25 cellular contexts compared by ENCODE assay signal in genomic region chr1:232291258-232291657, GRCh38.
DNase-seq lines count a peak whose midpoint lies in the region; ATAC-seq and TF ChIP-seq lines count a peak whose summit lies in the region.
"Had no signal": no experiment of that assay in that cellular context is flagged by ENCODE, and none has a peak within 500 bp of the region (broad histone marks: within the 10 kb centered on the region; RNA-seq: fewer than 3 reads in every experiment).

No MANE protein-coding gene starts in this region.

- H2BK5ac ChIP-seq in H9 (ENCODE audit: insufficient read length, low read length), result no peak overlapping the region

- H2BK15ac ChIP-seq in H9 (ENCODE audit: low read depth, low read length), result no peak overlapping the region

- no peak overlapping the region for H3K18ac ChIP-seq in H9 (ENCODE audit: insufficient read length, low read depth, low read length)

- H4K8ac ChIP-seq in H9 (replicated peaks; ENCODE audit: insufficient read length, low read depth, low read length), result no peak overlapping the region

- H4K20me1 ChIP-seq in H9 (ENCODE audit: control insufficient read depth, insufficient read depth, insufficient read length), result no peaks in the 10 kb centered on the region

- H3K23ac ChIP-seq in H9 (ENCODE audit: insufficient read length, low read depth, low read length), result no peak overlapping the region

- no peak overlapping the region for H4K91ac ChIP-seq in H9 (ENCODE audit: insufficient read length, low read depth, low read length)

- no peak overlapping the region for H2AK5ac ChIP-seq in H9 (ENCODE audit: insufficient read length, low read length)

- no peak overlapping the region for H3K4me3 Mint-ChIP-seq in H9
- H3K4me3 Mint-ChIP-seq: activated naive CD8-positive, alpha-beta T cell treated with anti-CD3 and anti-CD28 coated beads, Interleukin-2, amount 10 ng/mL, durations not matched to agents 7 days and 5 days; CD4-positive, alpha-beta T cell; nephron progenitor cell; stimulated activated naive B cell treated with anti-CD40 and anti-IgM and Interleukin-4, amounts not matched to agents 10 μg/mL and 1 μg/mL and 100 μg/mL, for 72 hours had no signal

- no peak overlapping the region for H3K9ac ChIP-seq in H9 (ENCODE audit: extremely low read depth, insufficient read length, low read length)
- H3K9ac ChIP-seq: KMS-11 had no signal

- peaks cover 2% of the 10 kb centered on the region; the same call in 1 of the 2 replicates for H3K27me3 Mint-ChIP-seq in H9 (ENCODE audit: low read depth)
- H3K27me3 Mint-ChIP-seq: stimulated activated naive B cell treated with anti-CD40 and anti-IgM and Interleukin-4, amounts not matched to agents 10 μg/mL and 1 μg/mL and 100 μg/mL, for 72 hours had no signal

- intact Hi-C loops in Right ventricle myocardium inferior (cut with DNase I) (no loop called here), cardiac septum (cut with DNase I) (no loop called here), Right ventricle myocardium superior (cut with DNase I) (no loop called here)

- H3K4ac ChIP-seq in H9 (ENCODE audit: low read depth, low read length), result no peak overlapping the region

- no peak overlapping the region for H2BK20ac ChIP-seq in H9 (ENCODE audit: low read depth, low read length, poor library complexity, severe bottlenecking)

- no peaks in the 10 kb centered on the region for H3K9me3 ChIP-seq in H9 (ENCODE audit: control insufficient read depth, low read depth, low read length)
- H3K9me3 ChIP-seq: pancreas had no signal

- H3K36me3 Mint-ChIP-seq in H9 (ENCODE audit: insufficient read depth in 1 of 3, low read depth in 3 of 3), result no peaks in the 10 kb centered on the region
- H3K36me3 Mint-ChIP-seq: activated naive CD8-positive, alpha-beta T cell treated with anti-CD3 and anti-CD28 coated beads, Interleukin-2, amount 10 ng/mL, durations not matched to agents 7 days and 5 days; stimulated activated naive B cell treated with anti-CD40 and anti-IgM and Interleukin-4, amounts not matched to agents 10 μg/mL and 1 μg/mL and 100 μg/mL, for 72 hours had no signal

- no peak overlapping the region for H2BK12ac ChIP-seq in H9 (ENCODE audit: insufficient read length, low read depth, low read length)

- H3K79me1 ChIP-seq in H9 (ENCODE audit: insufficient read depth, low read depth, low read length, poor library complexity, severe bottlenecking), result no peaks in the 10 kb centered on the region

- DNase-seq in Right ventricle myocardium inferior (ENCODE audit: missing footprints) (no peak), cardiac septum (ENCODE audit: low spot score) (no peak), Right ventricle myocardium superior (peak; percentile 49), mucosa of gallbladder (ENCODE audit: low spot score) (peak; percentile 16), H9 (no peak), amniotic stem cell (lab: John Stamatoyannopoulos, UW) (no peak), brain microvascular endothelial cell (no peak)
- DNase-seq: 8988T; activated CD4-positive, alpha-beta T cell treated with anti-CD3 and anti-CD28 coated beads for 48 hours; activated CD8-positive, alpha-beta memory T cell treated with anti-CD3 and anti-CD28 coated beads for 24 hours; activated gamma-delta T cell; activated naive CD8-positive, alpha-beta T cell treated with anti-CD3 and anti-CD28 coated beads, Interleukin-2, amount 10 ng/mL, durations not matched to agents 7 days and 5 days; AML-193; CD4-positive, alpha-beta T cell; foreskin melanocyte; HCEC 1CT; NCI-H1436; nephron progenitor cell; pancreas; retina; SHP77 treated with DMSO at 0.1 percent for 48 hours; stimulated activated naive B cell treated with anti-CD40 and anti-IgM and Interleukin-4, amounts not matched to agents 10 μg/mL and 1 μg/mL and 100 μg/mL, for 72 hours had no signal

- H4K5ac ChIP-seq in H9 (ENCODE audit: insufficient read length, low read depth, low read length), result no peak overlapping the region

- no peak overlapping the region for H3K4me2 ChIP-seq in H9 (ENCODE audit: insufficient read depth, insufficient read length, low read length)
- H3K4me2 ChIP-seq: hepatocyte, KMS-11 had no signal

- in situ Hi-C loops in brain microvascular endothelial cell (cut with HindIII; ENCODE audit: low pct_ligation_motif_present, low sequenced_read_pairs), result no loop called here

- H3K79me2 ChIP-seq in H9 (ENCODE audit: insufficient read depth, low read length), result no peaks in the 10 kb centered on the region
- H3K79me2 ChIP-seq: hepatocyte had no signal

- no peaks in the 10 kb centered on the region for H3K36me3 ChIP-seq in brain microvascular endothelial cell (replicated peaks)
- H3K36me3 ChIP-seq: pancreas had no signal

- H3K27me3 ChIP-seq in H9 (ENCODE audit: insufficient read depth, low read length), result no peaks in the 10 kb centered on the region
- H3K27me3 ChIP-seq in brain microvascular endothelial cell (replicated peaks), result no peaks in the 10 kb centered on the region
- H3K27me3 ChIP-seq: hepatocyte, pancreas had no signal

- no peak overlapping the region for H3K4me3 ChIP-seq in brain microvascular endothelial cell (ENCODE audit: low read depth, low read length)
- H3K4me3 ChIP-seq: hepatocyte, pancreas had no signal

- no peaks in the 10 kb centered on the region for H3K23me2 ChIP-seq in H9 (ENCODE audit: insufficient read length, low read depth, low read length, poor library complexity, severe bottlenecking)

- no peak overlapping the region for H3K14ac ChIP-seq in H9 (ENCODE audit: insufficient read depth, low read length)

- WGBS in H9 (ENCODE audit: extremely low coverage, insufficient read length, low lambda C conversion rate), result no CpG with 5 or more reads among the region's 4 CpGs

- H2BK120ac ChIP-seq in H9 (ENCODE audit: low read depth, low read length, poor library complexity, severe bottlenecking), result no peak overlapping the region

- no peak overlapping the region for H3T11ph ChIP-seq in H9 (ENCODE audit: low read length)

- no peak overlapping the region for H3K27ac ChIP-seq in H9 (ENCODE audit: insufficient read length, low read depth, low read length)
- no peak overlapping the region for H3K27ac ChIP-seq in brain microvascular endothelial cell
- H3K27ac ChIP-seq: hepatocyte, KMS-11, pancreas had no signal

- no peak overlapping the region for H3K56ac ChIP-seq in H9 (ENCODE audit: insufficient read length, low read depth, low read length)

- H3K4me1 ChIP-seq in H9 (ENCODE audit: insufficient read depth, low read length), result no peaks in the 10 kb centered on the region
- H3K4me1 ChIP-seq: pancreas had no signal

- TF ChIP-seq CTCF in H9 (conservative IDR thresholded peaks at IDR 0.05) (no peak), brain microvascular endothelial cell (IDR thresholded peaks at IDR 0.05; ENCODE audit: low read depth, low read length, missing control alignments) (no peak)

- H3K9me3 Mint-ChIP-seq in H9, result no peaks in the 10 kb centered on the region
- H3K9me3 Mint-ChIP-seq: CD4-positive, alpha-beta T cell; nephron progenitor cell; stimulated activated naive B cell treated with anti-CD40 and anti-IgM and Interleukin-4, amounts not matched to agents 10 μg/mL and 1 μg/mL and 100 μg/mL, for 72 hours had no signal

- H3K27ac Mint-ChIP-seq in H9, result no peak overlapping the region
- H3K27ac Mint-ChIP-seq: activated naive CD8-positive, alpha-beta T cell treated with anti-CD3 and anti-CD28 coated beads, Interleukin-2, amount 10 ng/mL, durations not matched to agents 7 days and 5 days; CD4-positive, alpha-beta T cell; nephron progenitor cell; stimulated activated naive B cell treated with anti-CD40 and anti-IgM and Interleukin-4, amounts not matched to agents 10 μg/mL and 1 μg/mL and 100 μg/mL, for 72 hours had no signal

- ATAC-seq in Right ventricle myocardium inferior, result peak; percentile 84
- peak; percentile 71 for ATAC-seq in Right ventricle myocardium superior (ENCODE audit: poor library complexity)
- no peak for ATAC-seq in GM21576 (IDR thresholded peaks at IDR 0.05; ENCODE audit: unreplicated experiment)
- ATAC-seq: stimulated activated naive B cell treated with anti-CD40 and anti-IgM and Interleukin-4, amounts not matched to agents 10 μg/mL and 1 μg/mL and 100 μg/mL, for 72 hours had no signal

- H3K4me1 Mint-ChIP-seq in H9, result 0 out of 4 replicates have a peak, but pooled peaks cover 0 to 4% of the 10 kb centered on the region in 2 experiments
- H3K4me1 Mint-ChIP-seq: stimulated activated naive B cell treated with anti-CD40 and anti-IgM and Interleukin-4, amounts not matched to agents 10 μg/mL and 1 μg/mL and 100 μg/mL, for 72 hours had no signal

- no peak overlapping the region for H2AFZ ChIP-seq in H9 (ENCODE audit: low read length)
- H2AFZ ChIP-seq: hepatocyte had no signal

Comparison
In these comparisons a context has a peak if more than half of its experiments do, and no peak if none do; other contexts are left out.
1. DNase-seq: peak in Right ventricle myocardium superior (single experiment) and mucosa of gallbladder (single experiment); none in Right ventricle myocardium inferior (single experiment), cardiac septum (single experiment), H9 (single experiment), amniotic stem cell (single experiment) and brain microvascular endothelial cell (single experiment).